ENCODE assay signal across 1 cellular context in genomic region chr6:75748743-75749538, GRCh38.
TF ChIP-seq lines count a peak whose summit lies in the region.

Gene MYO6 (plus strand): TSS chr6:75749239. CDS start chr6:75817548, 68,309 bp downstream.

TF ChIP-seq in HepG2, 621 proteins besides CTCF, POLR2A, EP300 and RAD21 (continued from another document and continues in another):
- TF ChIP-seq ZNF574 (CRISPR knock-in tag; IDR thresholded peaks at IDR 0.05) (peak; percentile 36; the same call in 1 of the 2 replicates), REPIN1 (CRISPR knock-in tag; IDR thresholded peaks at IDR 0.05; ENCODE audit: borderline replicate concordance, low read depth) (peak; percentile 44; the same call in 1 of the 2 replicates), SOX13 (IDR thresholded peaks at IDR 0.05) (no peak), SOX13 (CRISPR knock-in tag; conservative IDR thresholded peaks at IDR 0.05 in 1 of 2, IDR thresholded peaks at IDR 0.05 in 1 of 2) (no peak), E2F2 (CRISPR knock-in tag; IDR thresholded peaks at IDR 0.05; ENCODE audit: borderline replicate concordance) (peak; percentile 54; the same call in 1 of the 2 replicates), ZFP91 (CRISPR knock-in tag; IDR thresholded peaks at IDR 0.05; ENCODE audit: borderline replicate concordance) (peak; percentile 64; the same call in 1 of the 2 replicates), TBX2 (CRISPR knock-in tag; IDR thresholded peaks at IDR 0.05; ENCODE audit: borderline replicate concordance) (0 out of 2 replicates have a peak, but pooled peaks have one; percentile 2), ZNF878 (CRISPR knock-in tag; IDR thresholded peaks at IDR 0.05) (no peak), ZSCAN25 (CRISPR knock-in tag; IDR thresholded peaks at IDR 0.05) (peak; percentile 69), ZFY (CRISPR knock-in tag; IDR thresholded peaks at IDR 0.05) (peak; percentile 84), ZFP90 (CRISPR knock-in tag; IDR thresholded peaks at IDR 0.05; ENCODE audit: borderline replicate concordance) (0 out of 2 replicates have a peak, but pooled peaks have one; percentile 34), ZSCAN29 (CRISPR knock-in tag; conservative IDR thresholded peaks at IDR 0.05) (0 out of 2 replicates have a peak, but pooled peaks have one; percentile 13), ZNF800 (CRISPR knock-in tag; IDR thresholded peaks at IDR 0.05) (peak; percentile 76), IRF9 (CRISPR knock-in tag; IDR thresholded peaks at IDR 0.05; ENCODE audit: borderline replicate concordance) (peak; percentile 87; the same call in 1 of the 2 replicates), HNRNPLL (IDR thresholded peaks at IDR 0.05; ENCODE audit: low read depth, low read length, poor library complexity, severe bottlenecking) (peak; percentile 46), MXD3 (CRISPR knock-in tag; IDR thresholded peaks at IDR 0.05) (peak; percentile 84), HDAC1 (CRISPR knock-in tag; IDR thresholded peaks at IDR 0.05) (peak; percentile 67), SNAPC5 (CRISPR knock-in tag; IDR thresholded peaks at IDR 0.05; ENCODE audit: borderline replicate concordance) (no peak), SAP130 (CRISPR knock-in tag; IDR thresholded peaks at IDR 0.05; ENCODE audit: low read depth) (peak; percentile 67), HIVEP1 (CRISPR knock-in tag; IDR thresholded peaks at IDR 0.05) (peak; percentile 5; the same call in 1 of the 2 replicates), DMAP1 (CRISPR knock-in tag; IDR thresholded peaks at IDR 0.05) (peak; percentile 22; the same call in 1 of the 2 replicates), MYC (CRISPR knock-in tag; IDR thresholded peaks at IDR 0.05; ENCODE audit: borderline replicate concordance) (0 out of 2 replicates have a peak, but pooled peaks have one; percentile 15), ZNF749 (CRISPR knock-in tag; IDR thresholded peaks at IDR 0.05; ENCODE audit: borderline replicate concordance) (no peak), ERF (CRISPR knock-in tag; IDR thresholded peaks at IDR 0.05) (peak; percentile 53; the same call in 1 of the 2 replicates), TAF1 (CRISPR knock-in tag; IDR thresholded peaks at IDR 0.05) (peak; percentile 86), ZNF556 (CRISPR knock-in tag; IDR thresholded peaks at IDR 0.05; ENCODE audit: borderline replicate concordance) (0 out of 2 replicates have a peak, but pooled peaks have one; percentile 20), CCDC6 (CRISPR knock-in tag; IDR thresholded peaks at IDR 0.05) (peak; percentile 34; the same call in 1 of the 2 replicates), ZFP41 (CRISPR knock-in tag; IDR thresholded peaks at IDR 0.05; ENCODE audit: borderline replicate concordance) (no peak), ZNF790 (CRISPR knock-in tag; IDR thresholded peaks at IDR 0.05; ENCODE audit: borderline replicate concordance) (0 out of 2 replicates have a peak, but pooled peaks have one; percentile 60), ZNF547 (CRISPR knock-in tag; IDR thresholded peaks at IDR 0.05) (peak; percentile 9), HOXA3 (CRISPR knock-in tag; IDR thresholded peaks at IDR 0.05) (peak; percentile 56), KAT7 (CRISPR knock-in tag; IDR thresholded peaks at IDR 0.05; ENCODE audit: borderline replicate concordance) (peak; percentile 47; the same call in 1 of the 2 replicates), YEATS2 (CRISPR knock-in tag; IDR thresholded peaks at IDR 0.05; ENCODE audit: borderline replicate concordance) (no peak), ZNF513 (CRISPR knock-in tag; conservative IDR thresholded peaks at IDR 0.05) (no peak), ZNF782 (CRISPR knock-in tag; IDR thresholded peaks at IDR 0.05; ENCODE audit: borderline replicate concordance) (peak; percentile 7; the same call in 1 of the 2 replicates), ZSCAN21 (CRISPR knock-in tag; IDR thresholded peaks at IDR 0.05; ENCODE audit: borderline replicate concordance) (0 out of 2 replicates have a peak, but pooled peaks have one; percentile 76), ZMYM3 (CRISPR knock-in tag; IDR thresholded peaks at IDR 0.05) (no peak; the same call in 1 of the 2 replicates), PATZ1 (CRISPR knock-in tag; IDR thresholded peaks at IDR 0.05) (peak; percentile 16; the same call in 1 of the 2 replicates), ARID5B (CRISPR knock-in tag; IDR thresholded peaks at IDR 0.05) (peak; percentile 9; the same call in 1 of the 2 replicates), EEA1 (CRISPR knock-in tag; IDR thresholded peaks at IDR 0.05; ENCODE audit: borderline replicate concordance) (0 out of 2 replicates have a peak, but pooled peaks have one; percentile 58), ZSCAN22 (CRISPR knock-in tag; IDR thresholded peaks at IDR 0.05) (no peak), KDM5B (CRISPR knock-in tag; IDR thresholded peaks at IDR 0.05; ENCODE audit: borderline replicate concordance) (peak; percentile 26; the same call in 1 of the 2 replicates), CREBL2 (CRISPR knock-in tag; IDR thresholded peaks at IDR 0.05; ENCODE audit: borderline replicate concordance) (peak; percentile 72; the same call in 1 of the 2 replicates), ZNF788 (CRISPR knock-in tag; IDR thresholded peaks at IDR 0.05; ENCODE audit: borderline replicate concordance) (peak; percentile 39; the same call in 1 of the 2 replicates)
